ENCODE assay signal across 8 cellular contexts in the genomic region with DNA sequence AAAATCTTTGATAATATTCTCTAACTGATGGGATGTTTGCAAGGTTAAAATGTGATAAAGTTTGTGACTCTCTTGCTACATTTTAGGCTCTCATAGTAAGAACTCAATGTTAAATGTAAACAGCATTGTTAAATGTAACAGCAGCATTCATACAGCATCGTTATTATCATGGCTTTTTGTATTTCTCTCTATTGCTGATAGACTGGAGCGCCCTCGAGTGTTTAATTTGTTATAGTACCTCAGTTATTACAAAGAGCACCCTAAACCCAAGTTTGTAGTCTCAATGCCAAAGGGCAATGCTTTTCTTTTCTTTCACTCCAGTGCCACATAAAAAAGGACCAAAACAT. TPM values are rescaled to one million over a fixed set of nuclear protein-coding genes. Genes with fewer than 3 reads are reported as not detected.
DNase-seq lines count a peak whose midpoint lies in the region; ATAC-seq, FAIRE-seq and TF ChIP-seq lines count a peak whose summit lies in the region.

No MANE protein-coding gene starts in this region.

- 0% methylated on average over 3 of the region's 3 CpGs for WGBS in K562 (ENCODE audit: insufficient coverage, low coverage, missing lambda C conversion rate)

- no TSS peak for BruUV-seq in K562 (replicated peaks; lab: Mats Ljungman, UMichigan)

- H3K4me3 ChIP-seq in K562 (no peak overlapping the region), muscle layer of duodenum (ENCODE audit: low read depth in 1 of 2, low read length in 2 of 2) (no peak overlapping the region)

- H3K27ac ChIP-seq in K562 (ENCODE audit: extremely low read depth, low read depth, low read length) (no peak overlapping the region), muscle layer of duodenum (ENCODE audit: low read length) (peak overlapping the region; percentile 67)

- intact Hi-C loops in K562 (cut with micrococcal nuclease): loop anchor here (1.0 to 10.0 kb wide), 3 partner anchors 72 to 346 kb away; no protein-coding TSS in a partner anchor

- H3K9me1 ChIP-seq in K562 (ENCODE audit: control insufficient read depth, insufficient read depth, low read length): no peaks in the 10 kb centered on the region

- H2AFZ ChIP-seq in K562 (ENCODE audit: low read depth, low read length): no peak overlapping the region

- H3K9me3 ChIP-seq in K562 (replicated peaks; ENCODE audit: control insufficient read depth, insufficient read depth, low read depth, low read length) (no peaks in the 10 kb centered on the region), muscle layer of duodenum (ENCODE audit: control insufficient read depth in 1 of 2, low read length in 2 of 2) (no peaks in the 10 kb centered on the region)

- H3K9ac ChIP-seq in K562 (ENCODE audit: insufficient read depth in 1 of 2, low read depth in 2 of 2, low read length in 2 of 2): no peak overlapping the region

- H3K27me3 ChIP-seq in K562 (ENCODE audit: control insufficient read depth in 2 of 2, insufficient read depth in 2 of 2, low read length in 2 of 2) (peaks cover 7 to 23% of the 10 kb centered on the region in 2 experiments; a peak in 2 of 5 replicates), muscle layer of duodenum (ENCODE audit: low read depth, low read length) (no peaks in the 10 kb centered on the region)

- TF ChIP-seq CTCF in K562 (IDR thresholded peaks at IDR 0.05 in 2 of 3, conservative IDR thresholded peaks at IDR 0.05 in 1 of 3; ENCODE audit: insufficient read depth in 2 of 3, low read depth in 1 of 3, low read length in 3 of 3): peak; percentile 52 to 83 (median 55); a peak in 5 of 6 replicates

- peak; percentile 69 for ATAC-seq in K562
- ATAC-seq in HG02870 (IDR thresholded peaks at IDR 0.05; ENCODE audit: unreplicated experiment): no peak

- FAIRE-seq in K562 (lab: Jason Lieb, UNC): peak; percentile 15

- no peak for TF ChIP-seq POLR2A in K562 (conservative IDR thresholded peaks at IDR 0.05)

- H3K4me1 ChIP-seq in K562 (replicated peaks in 1 of 2; ENCODE audit: control insufficient read depth in 2 of 2, insufficient read depth in 2 of 2, low read length in 2 of 2): peaks cover 0 to 4% of the 10 kb centered on the region in 2 experiments; a peak in 2 of 5 replicates
- no peaks in the 10 kb centered on the region for H3K4me1 ChIP-seq in muscle layer of duodenum (ENCODE audit: control insufficient read depth in 1 of 2, insufficient read depth in 2 of 2, low read length in 2 of 2)

- POLR2A ChIA-PET in K562 (lab: Yijun Ruan, JAX): interaction anchor here (0.6 to 1.6 kb wide), 2 partner anchors 10 to 1073 kb away, joined by 3 to 5 read pairs; no protein-coding TSS in a partner anchor

- TF ChIP-seq RAD21 in K562 (CRISPR knock-in tag; conservative IDR thresholded peaks at IDR 0.05 in 1 of 2, IDR thresholded peaks at IDR 0.05 in 1 of 2): peak; percentile 83 to 92

- in situ Hi-C loops in K562 (cut with MboI): loop anchor here (5.0 to 10.0 kb wide), 2 partner anchors 73 to 246 kb away; a partner anchor contains a TSS

- H3K36me3 ChIP-seq in K562 (ENCODE audit: control insufficient read depth, insufficient read depth, low read length) (no peaks in the 10 kb centered on the region), muscle layer of duodenum (ENCODE audit: control insufficient read depth in 1 of 2, insufficient read depth in 2 of 2, low read length in 2 of 2) (no peaks in the 10 kb centered on the region)

- no peak overlapping the region for H3K4me2 ChIP-seq in K562 (ENCODE audit: insufficient read depth, low read length)

- H4K20me1 ChIP-seq in K562 (replicated peaks; ENCODE audit: control insufficient read depth, insufficient read depth, low read length): no peaks in the 10 kb centered on the region

- peak; percentile 57 for DNase-seq in NCI-H2107 treated with DMSO at 0.1 percent for 48 hours (lab: John Stamatoyannopoulos, UW; ENCODE audit: unreplicated experiment)
- DNase-seq in NCI-H2107 (lab: John Stamatoyannopoulos, UW): no peak
- DNase-seq in NCI-H1694 treated with DMSO at 0.1 percent for 48 hours (lab: John Stamatoyannopoulos, UW): peak; percentile 25
- DNase-seq in K562 (ENCODE audit: extremely low read depth in 1 of 4, low spot score in 3 of 4): peak; percentile 28 to 50 (median 36)
- DNase-seq in hepatic stellate cell (ENCODE audit: low spot score): no peak
- no peak for DNase-seq in NCI-H524 treated with DMSO at 0.1 percent for 48 hours (lab: John Stamatoyannopoulos, UW)

- CTCF ChIA-PET in K562 (lab: Yijun Ruan, JAX; ENCODE audit: low intra/inter-chr PET ratio): interaction anchor here (0.6 to 6.2 kb wide), 6 partner anchors 73 to 344 kb away, joined by 3 to 54 read pairs (median 6); no protein-coding TSS in a partner anchor

- H3K79me2 ChIP-seq in K562 (ENCODE audit: control insufficient read depth, insufficient read depth, low read length): no peaks in the 10 kb centered on the region

- no peak for TF ChIP-seq EP300 in K562 (IDR thresholded peaks at IDR 0.05; ENCODE audit: low read length)

TF ChIP-seq in K562, 482 proteins besides CTCF, POLR2A, EP300 and RAD21 (continues in another document):
- no peak for TF ChIP-seq ELF4 (CRISPR knock-in tag; IDR thresholded peaks at IDR 0.05)
- no peak for TF ChIP-seq ZNF57 (CRISPR knock-in tag; IDR thresholded peaks at IDR 0.05)
- no peak for TF ChIP-seq CHCHD3 (CRISPR knock-in tag; IDR thresholded peaks at IDR 0.05)
- no peak for TF ChIP-seq CREM (IDR thresholded peaks at IDR 0.05; ENCODE audit: low read depth)
- TF ChIP-seq HNRNPK (IDR thresholded peaks at IDR 0.05; ENCODE audit: low read depth, low read length, poor library complexity, severe bottlenecking): no peak
- no peak for TF ChIP-seq NCOA1 (IDR thresholded peaks at IDR 0.05; ENCODE audit: low read depth)
- TF ChIP-seq, protein P1, sequence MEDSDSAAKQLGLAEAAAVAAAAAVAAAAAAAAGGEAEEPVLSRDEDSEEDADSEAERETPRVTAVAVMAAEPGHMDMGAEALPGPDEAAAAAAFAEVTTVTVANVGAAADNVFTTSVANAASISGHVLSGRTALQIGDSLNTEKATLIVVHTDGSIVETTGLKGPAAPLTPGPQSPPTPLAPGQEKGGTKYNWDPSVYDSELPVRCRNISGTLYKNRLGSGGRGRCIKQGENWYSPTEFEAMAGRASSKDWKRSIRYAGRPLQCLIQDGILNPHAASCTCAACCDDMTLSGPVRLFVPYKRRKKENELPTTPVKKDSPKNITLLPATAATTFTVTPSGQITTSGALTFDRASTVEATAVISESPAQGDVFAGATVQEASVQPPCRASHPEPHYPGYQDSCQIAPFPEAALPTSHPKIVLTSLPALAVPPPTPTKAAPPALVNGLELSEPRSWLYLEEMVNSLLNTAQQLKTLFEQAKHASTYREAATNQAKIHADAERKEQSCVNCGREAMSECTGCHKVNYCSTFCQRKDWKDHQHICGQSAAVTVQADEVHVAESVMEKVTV (CRISPR knock-in tag; IDR thresholded peaks at IDR 0.05): peak; percentile 73
- no peak for TF ChIP-seq ZNF584 (CRISPR knock-in tag; IDR thresholded peaks at IDR 0.05; ENCODE audit: low read depth)
- TF ChIP-seq, protein P2, sequence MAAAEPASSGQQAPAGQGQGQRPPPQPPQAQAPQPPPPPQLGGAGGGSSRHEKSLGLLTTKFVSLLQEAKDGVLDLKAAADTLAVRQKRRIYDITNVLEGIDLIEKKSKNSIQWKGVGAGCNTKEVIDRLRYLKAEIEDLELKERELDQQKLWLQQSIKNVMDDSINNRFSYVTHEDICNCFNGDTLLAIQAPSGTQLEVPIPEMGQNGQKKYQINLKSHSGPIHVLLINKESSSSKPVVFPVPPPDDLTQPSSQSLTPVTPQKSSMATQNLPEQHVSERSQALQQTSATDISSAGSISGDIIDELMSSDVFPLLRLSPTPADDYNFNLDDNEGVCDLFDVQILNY (CRISPR knock-in tag; IDR thresholded peaks at IDR 0.05): no peak
- peak; percentile 57 for TF ChIP-seq SMC3 (conservative IDR thresholded peaks at IDR 0.05; ENCODE audit: insufficient read depth, low read depth, low read length)
- TF ChIP-seq TAF15 (IDR thresholded peaks at IDR 0.05; ENCODE audit: low read depth, low read length): no peak
- no peak for TF ChIP-seq ZNF23 (CRISPR knock-in tag; IDR thresholded peaks at IDR 0.05)
- TF ChIP-seq, protein P3, sequence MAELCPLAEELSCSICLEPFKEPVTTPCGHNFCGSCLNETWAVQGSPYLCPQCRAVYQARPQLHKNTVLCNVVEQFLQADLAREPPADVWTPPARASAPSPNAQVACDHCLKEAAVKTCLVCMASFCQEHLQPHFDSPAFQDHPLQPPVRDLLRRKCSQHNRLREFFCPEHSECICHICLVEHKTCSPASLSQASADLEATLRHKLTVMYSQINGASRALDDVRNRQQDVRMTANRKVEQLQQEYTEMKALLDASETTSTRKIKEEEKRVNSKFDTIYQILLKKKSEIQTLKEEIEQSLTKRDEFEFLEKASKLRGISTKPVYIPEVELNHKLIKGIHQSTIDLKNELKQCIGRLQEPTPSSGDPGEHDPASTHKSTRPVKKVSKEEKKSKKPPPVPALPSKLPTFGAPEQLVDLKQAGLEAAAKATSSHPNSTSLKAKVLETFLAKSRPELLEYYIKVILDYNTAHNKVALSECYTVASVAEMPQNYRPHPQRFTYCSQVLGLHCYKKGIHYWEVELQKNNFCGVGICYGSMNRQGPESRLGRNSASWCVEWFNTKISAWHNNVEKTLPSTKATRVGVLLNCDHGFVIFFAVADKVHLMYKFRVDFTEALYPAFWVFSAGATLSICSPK (IDR thresholded peaks at IDR 0.05; ENCODE audit: borderline replicate concordance): no peak
- TF ChIP-seq FOXK2 (conservative IDR thresholded peaks at IDR 0.05 in 1 of 2, IDR thresholded peaks at IDR 0.05 in 1 of 2; ENCODE audit: low read depth in 2 of 2): peak in 1 of 2 experiments; percentile 44; a peak in 2 of 4 replicates
- peak; percentile 99 for TF ChIP-seq ZNF232 (CRISPR knock-in tag; IDR thresholded peaks at IDR 0.05)

RNA-seq across cellular contexts. Expression of a gene that starts 14.9 kb away (rescaled TPM):
- total RNA-seq in K562 (2011; cell fraction: chromatin; rRNA removed; ENCODE audit: low replicate concordance): 10.0 and 15.3 TPM in 2 replicates
- 5.7 and 7.5 TPM in 2 replicates for total RNA-seq in K562 (2011; cell fraction: nucleolus; rRNA removed)
- 7.3 and 10.5 TPM in 2 replicates for total RNA-seq in K562 (2011; cell fraction: nucleoplasm; rRNA removed)
- total RNA-seq in K562 (2014; rRNA removed) (1.7 and 2.3 TPM in 2 replicates), K562 (2014; rRNA removed; fragmentation: Illumina TruSeq; extraction: Trizol) (3.7 and 3.8 TPM in 2 replicates), K562 (2015; rRNA removed; fragmentation: Illumina TruSeq; extraction: Trizol) (2.8 and 3.4 TPM in 2 replicates), K562 (2021) (6.6 and 7.0 TPM in 2 replicates)
- polyA plus RNA-seq in K562 (2011; rRNA removed) (1.8 and 1.9 TPM in 2 replicates), K562 (2014; fragmentation: Illumina TruSeq; extraction: Trizol) (4.2 and 4.6 TPM in 2 replicates), K562 (2014; fragmentation: Nextera tagmentation; extraction: Ambion mirVana) (1 to 10 TPM; 1.1 to 1.5 TPM), K562 (2014; rRNA removed) (2.6 and 2.9 TPM in 2 replicates)
- polyA plus RNA-seq in K562 (2011; cell fraction: cytosol; rRNA removed): 1.2 and 1.7 TPM in 2 replicates
- polyA plus RNA-seq in K562 (2011; cell fraction: nucleus; rRNA removed): 2.0 and 5.5 TPM in 2 replicates
- 3.4 and 3.8 TPM in 2 replicates for polyA plus RNA-seq in K562 (2012)
- 2.9 and 3.0 TPM in 2 replicates for polyA minus RNA-seq in K562 (2011; rRNA and poly(A)+ RNA removed)
- 2.0 and 3.1 TPM in 2 replicates for polyA minus RNA-seq in K562 (2011; cell fraction: cytosol; rRNA and poly(A)+ RNA removed)
- 1.5 and 2.7 TPM in 2 replicates for polyA minus RNA-seq in K562 (2011; cell fraction: nucleus; rRNA and poly(A)+ RNA removed)

Comparison
In these comparisons a context has a peak if more than half of its experiments do, and no peak if none do; other contexts are left out.
1. DNase-seq: peak in NCI-H2107 treated with DMSO at 0.1 percent for 48 hours (single experiment), NCI-H1694 treated with DMSO at 0.1 percent for 48 hours (single experiment) and K562 (4 of 4); none in NCI-H2107 (single experiment), hepatic stellate cell (single experiment) and NCI-H524 treated with DMSO at 0.1 percent for 48 hours (single experiment).